Comparison of ENCODE assay signal across 8 cellular contexts in genomic region chr4:183504930-183505555, GRCh38. TPM values are rescaled to one million over a fixed set of nuclear protein-coding genes. Genes with fewer than 3 reads are reported as not detected.
DNase-seq lines count a peak whose midpoint lies in the region; ATAC-seq lines count a peak whose summit lies in the region.

Gene ING2, plus strand, starts transcription at chr4:183505058. Its CDS starts 138 bp downstream, at chr4:183505196.

- H3K4me1 Mint-ChIP-seq in activated naive CD8-positive, alpha-beta T cell treated with anti-CD3 and anti-CD28 coated beads, Interleukin-2, amount 50 U/mL, for 24 hours, result peaks cover 33% of the 10 kb centered on the region

- ATAC-seq in HG03175 (IDR thresholded peaks at IDR 0.05; ENCODE audit: unreplicated experiment) (peak; percentile 47), left ventricle myocardium superior (peak; percentile 80)
- peak; percentile 56 for ATAC-seq in activated naive CD8-positive, alpha-beta T cell treated with anti-CD3 and anti-CD28 coated beads, Interleukin-2, amount 50 U/mL, for 24 hours

- intact Hi-C loops in left ventricle myocardium superior (cut with micrococcal nuclease), result no loop called here

- no peaks in the 10 kb centered on the region for H3K27me3 Mint-ChIP-seq in activated naive CD8-positive, alpha-beta T cell treated with anti-CD3 and anti-CD28 coated beads, Interleukin-2, amount 50 U/mL, for 24 hours

- H3K9me3 Mint-ChIP-seq in activated naive CD8-positive, alpha-beta T cell treated with anti-CD3 and anti-CD28 coated beads, Interleukin-2, amount 50 U/mL, for 24 hours, result no peaks in the 10 kb centered on the region

- DNase-seq in DMS114 treated with DMSO at 0.1 percent for 48 hours (lab: John Stamatoyannopoulos, UW; ENCODE audit: unreplicated experiment) (peak; percentile 60), GM19238 (ENCODE audit: insufficient read length, low spot score) (peak; percentile 68), NCI-H526 treated with DMSO at 0.1 percent for 48 hours (lab: John Stamatoyannopoulos, UW) (peak; percentile 59), left ventricle myocardium superior (no peak), renal cortical epithelial cell (ENCODE audit: low read depth) (peak; percentile 27), mesenteric fat pad (ENCODE audit: low spot score) (no peak)
- no peak for DNase-seq in activated naive CD8-positive, alpha-beta T cell treated with anti-CD3 and anti-CD28 coated beads, Interleukin-2, amount 50 U/mL, for 24 hours

- peak within 1 kb of the TSS; percentile 98 for H3K27ac Mint-ChIP-seq in activated naive CD8-positive, alpha-beta T cell treated with anti-CD3 and anti-CD28 coated beads, Interleukin-2, amount 50 U/mL, for 24 hours

- peak within 1 kb of the TSS; percentile 92 for H3K4me3 Mint-ChIP-seq in activated naive CD8-positive, alpha-beta T cell treated with anti-CD3 and anti-CD28 coated beads, Interleukin-2, amount 50 U/mL, for 24 hours

- H3K36me3 Mint-ChIP-seq in activated naive CD8-positive, alpha-beta T cell treated with anti-CD3 and anti-CD28 coated beads, Interleukin-2, amount 50 U/mL, for 24 hours (ENCODE audit: low read depth), result peaks cover 1% of the 10 kb centered on the region

RNA-seq across cellular contexts. Expression of gene ING2, which starts in this region (rescaled TPM):
- total RNA-seq in left ventricle myocardium superior (6.3 TPM), renal cortical epithelial cell (10.4 and 22.0 TPM in 2 replicates), mesenteric fat pad (6.9 TPM)

Comparison
In these comparisons a context has a peak if more than half of its experiments do, and no peak if none do; other contexts are left out.
1. DNase-seq: peak in DMS114 treated with DMSO at 0.1 percent for 48 hours (single experiment), GM19238 (single experiment), NCI-H526 treated with DMSO at 0.1 percent for 48 hours (single experiment) and renal cortical epithelial cell (single experiment); none in activated naive CD8-positive, alpha-beta T cell treated with anti-CD3 and anti-CD28 coated beads, Interleukin-2, amount 50 U/mL, for 24 hours (single experiment), left ventricle myocardium superior (single experiment) and mesenteric fat pad (single experiment).
2. Peak in every context shown above with its lines, with median percentiles within 50 percentile points of each other: ATAC-seq.